1 cellular context compared by ENCODE assay signal in genomic region chr12:19000836-19001235, GRCh38.
TF ChIP-seq lines count a peak whose summit lies in the region.

No MANE protein-coding gene starts in this region.

TF ChIP-seq in WTC11, 78 proteins besides CTCF, POLR2A, EP300 and RAD21 (continued from another document):
- TF ChIP-seq ARID4B (CRISPR knock-in tag; IDR thresholded peaks at IDR 0.05; ENCODE audit: borderline replicate concordance) (no peak), ZBTB21 (CRISPR knock-in tag; IDR thresholded peaks at IDR 0.05; ENCODE audit: borderline replicate concordance) (no peak), NR2C2 (CRISPR knock-in tag; IDR thresholded peaks at IDR 0.05) (no peak)
